Comparison of ENCODE assay signal across 3 cellular contexts in genomic region chr5:99636663-99637062, GRCh38.
A peak's percentile ranks its signal among the peaks of the same experiment; 100 is the strongest.
TF ChIP-seq lines count a peak whose summit lies in the region.

No MANE protein-coding gene starts in this region.

TF ChIP-seq in HepG2, 621 proteins besides CTCF, POLR2A, EP300 and RAD21 (continues in another document):
- TF ChIP-seq TFE3 (CRISPR knock-in tag; IDR thresholded peaks at IDR 0.05) (no peak), KDM3A (CRISPR knock-in tag; IDR thresholded peaks at IDR 0.05; ENCODE audit: low read depth) (no peak), ZSCAN30 (CRISPR knock-in tag; IDR thresholded peaks at IDR 0.05) (no peak), ZNF142 (CRISPR knock-in tag; IDR thresholded peaks at IDR 0.05) (no peak), MAFF (IDR thresholded peaks at IDR 0.05; ENCODE audit: low read depth, low read length) (peak; percentile 64), ZNF121 (CRISPR knock-in tag; IDR thresholded peaks at IDR 0.05) (no peak), PPARG (CRISPR knock-in tag; conservative IDR thresholded peaks at IDR 0.05) (no peak), MAFK (conservative IDR thresholded peaks at IDR 0.05 in 1 of 2, IDR thresholded peaks at IDR 0.05 in 1 of 2; ENCODE audit: low read length in 2 of 2) (peak; percentile 25 to 51; a peak in 2 of 4 replicates)

TF ChIP-seq in A549, 52 proteins besides CTCF, POLR2A, EP300 and RAD21:
- peak; percentile 41 for TF ChIP-seq MAFK (IDR thresholded peaks at IDR 0.05; ENCODE audit: partially characterized antibody)
- no peak for TF ChIP-seq FOSL2 (IDR thresholded peaks at IDR 0.05)
- TF ChIP-seq FOSL2 (CRISPR knock-in tag; IDR thresholded peaks at IDR 0.05): no peak

TF ChIP-seq in endothelial cell of umbilical vein, 7 proteins besides CTCF, POLR2A, EP300 and RAD21:
- TF ChIP-seq GATA2 (IDR thresholded peaks at IDR 0.05; ENCODE audit: insufficient read depth, insufficient read length, low read depth, low read length) (no peak), JUN (IDR thresholded peaks at IDR 0.05; ENCODE audit: borderline replicate concordance, insufficient read depth, insufficient read length, low read depth) (no peak), MYC (IDR thresholded peaks at IDR 0.05; ENCODE audit: low read depth, low read length) (no peak), POLR2AphosphoS5 (IDR thresholded peaks at IDR 0.05; ENCODE audit: insufficient read depth, low read depth, low read length) (no peak), FOS (IDR thresholded peaks at IDR 0.05; ENCODE audit: borderline replicate concordance, insufficient read depth, low read length) (no peak), MAX (IDR thresholded peaks at IDR 0.05; ENCODE audit: insufficient read depth, insufficient read length) (no peak), EZH2 (IDR thresholded peaks at IDR 0.05; ENCODE audit: borderline replicate concordance, low read depth, low read length, severe bottlenecking) (no peak)
